In genomic region chr6:127464881-127465459, GRCh38 we compare ENCODE assay signal across 7 cellular contexts. TPM values are rescaled to one million over a fixed set of nuclear protein-coding genes. Genes with fewer than 3 reads are reported as not detected.
DNase-seq lines count a peak whose midpoint lies in the region; FAIRE-seq and TF ChIP-seq lines count a peak whose summit lies in the region.

No MANE protein-coding gene starts in this region.

- H3K79me2 ChIP-seq in MM.1S (ENCODE audit: low read length) = no peaks in the 10 kb centered on the region
- no peaks in the 10 kb centered on the region for H3K79me2 ChIP-seq in astrocyte (ENCODE audit: insufficient read depth, low read length)

- H3K9ac ChIP-seq in MM.1S (ENCODE audit: low read length) (no peak overlapping the region), astrocyte (ENCODE audit: low read length) (peak overlapping the region; percentile 59)

- H3K4me2 ChIP-seq in MM.1S (ENCODE audit: low read depth, low read length) (no peak overlapping the region), astrocyte (ENCODE audit: low read length) (peak overlapping the region; percentile 64)

- H3K4me3 ChIP-seq in GM12875 (ENCODE audit: low read depth, low read length) = no peak overlapping the region
- H3K4me3 ChIP-seq in MM.1S (ENCODE audit: low read length) = no peak overlapping the region
- no peak overlapping the region for H3K4me3 ChIP-seq in astrocyte (ENCODE audit: insufficient read depth, low read depth, low read length)
- no peak overlapping the region for H3K4me3 ChIP-seq in iPS DF 6.9 (ENCODE audit: low read length)
- no peak overlapping the region for H3K4me3 ChIP-seq in spleen

- H4K20me1 ChIP-seq in MM.1S (ENCODE audit: insufficient read depth, low read length) (no peaks in the 10 kb centered on the region), astrocyte (ENCODE audit: insufficient read depth, low read length) (peaks cover 7% of the 10 kb centered on the region)

- WGBS in iPS DF 6.9 (ENCODE audit: insufficient coverage, insufficient read length) = no CpG with 5 or more reads among the region's 3 CpGs
- 44 to 49% (median 45%) methylated on average over 3 of the region's 3 CpGs for WGBS in spleen, 5 donors

- intact Hi-C loops in spleen (cut with DNase I; ENCODE audit: low total_unique reads) = loop anchor here (10.0 kb wide), 1 partner anchor 80 kb away; no protein-coding TSS in a partner anchor

- H2AFZ ChIP-seq in MM.1S (ENCODE audit: low read length) = no peak overlapping the region
- H2AFZ ChIP-seq in astrocyte (ENCODE audit: low read depth, low read length) = no peak overlapping the region

- no peaks in the 10 kb centered on the region for H3K9me3 Mint-ChIP-seq in T-helper 2 cell treated with Interferon-gamma antibody and Interleukin-4, amounts not matched to agents 5 μg/mL and 100 μg/mL, for 36 hours
- H3K9me3 Mint-ChIP-seq in astrocyte (ENCODE audit: unreplicated experiment) = no peaks in the 10 kb centered on the region

- FAIRE-seq in astrocyte (lab: Jason Lieb, UNC) = peak; percentile 32

- no peak overlapping the region for H3K27ac ChIP-seq in MM.1S (ENCODE audit: low read length)
- H3K27ac ChIP-seq in astrocyte (ENCODE audit: low read depth, low read length) = peak overlapping the region; percentile 76
- H3K27ac ChIP-seq in iPS DF 6.9 (ENCODE audit: low read length) = no peak overlapping the region
- no peak overlapping the region for H3K27ac ChIP-seq in spleen

- no peaks in the 10 kb centered on the region for H3K9me3 ChIP-seq in MM.1S (replicated peaks; ENCODE audit: insufficient read depth, low read length)
- no peaks in the 10 kb centered on the region for H3K9me3 ChIP-seq in astrocyte (ENCODE audit: insufficient read depth, low read depth, low read length)
- no peaks in the 10 kb centered on the region for H3K9me3 ChIP-seq in iPS DF 6.9 (ENCODE audit: control insufficient read depth, insufficient read depth, low read length)
- H3K9me3 ChIP-seq in spleen = no peaks in the 10 kb centered on the region

- H3K36me3 Mint-ChIP-seq in T-helper 2 cell treated with Interferon-gamma antibody and Interleukin-4, amounts not matched to agents 5 μg/mL and 100 μg/mL, for 36 hours (ENCODE audit: low read depth) = peaks cover 5% of the 10 kb centered on the region
- H3K36me3 Mint-ChIP-seq in astrocyte (ENCODE audit: low read depth, unreplicated experiment) = peaks cover 4% of the 10 kb centered on the region

- H3K27ac Mint-ChIP-seq in T-helper 2 cell treated with Interferon-gamma antibody and Interleukin-4, amounts not matched to agents 5 μg/mL and 100 μg/mL, for 36 hours = no peak overlapping the region
- H3K27ac Mint-ChIP-seq in astrocyte (ENCODE audit: unreplicated experiment) = peak overlapping the region; percentile 47

- DNase-seq in HCEC 1CT (peak; percentile 66), MM.1S (peak; percentile 60), astrocyte (ENCODE audit: low read depth) (peak; percentile 51), iPS DF 6.9 (ENCODE audit: low read depth, low spot score) (peak; percentile 54), spleen (no peak)
- DNase-seq in T-helper 2 cell treated with Interferon-gamma antibody and Interleukin-4, amounts not matched to agents 5 μg/mL and 100 μg/mL, for 36 hours (ENCODE audit: low spot score) = peak; percentile 33

- no peaks in the 10 kb centered on the region for H3K4me1 ChIP-seq in MM.1S (ENCODE audit: low read length)
- H3K4me1 ChIP-seq in astrocyte (ENCODE audit: insufficient read depth, low read length) = peaks cover 20% of the 10 kb centered on the region
- H3K4me1 ChIP-seq in iPS DF 6.9 (ENCODE audit: control insufficient read depth, insufficient read depth, low read length) = no peaks in the 10 kb centered on the region
- H3K4me1 ChIP-seq in spleen = no peaks in the 10 kb centered on the region

- no peak for TF ChIP-seq POLR2A in spleen (IDR thresholded peaks at IDR 0.05)

- H3K27me3 Mint-ChIP-seq in T-helper 2 cell treated with Interferon-gamma antibody and Interleukin-4, amounts not matched to agents 5 μg/mL and 100 μg/mL, for 36 hours (ENCODE audit: low read depth) = no peaks in the 10 kb centered on the region
- H3K27me3 Mint-ChIP-seq in astrocyte (ENCODE audit: low read depth, unreplicated experiment) = no peaks in the 10 kb centered on the region

- no peaks in the 10 kb centered on the region for H3K36me3 ChIP-seq in MM.1S (replicated peaks; ENCODE audit: insufficient read depth, low read length)
- H3K36me3 ChIP-seq in astrocyte (ENCODE audit: insufficient read depth, low read length) = no peaks in the 10 kb centered on the region
- no peaks in the 10 kb centered on the region; the same call in 1 of the 2 replicates for H3K36me3 ChIP-seq in iPS DF 6.9 (ENCODE audit: control insufficient read depth, insufficient read depth, low read length)
- no peaks in the 10 kb centered on the region for H3K36me3 ChIP-seq in spleen

- peaks cover 18% of the 10 kb centered on the region for H3K4me1 Mint-ChIP-seq in T-helper 2 cell treated with Interferon-gamma antibody and Interleukin-4, amounts not matched to agents 5 μg/mL and 100 μg/mL, for 36 hours (ENCODE audit: low read depth)
- peaks cover 17% of the 10 kb centered on the region for H3K4me1 Mint-ChIP-seq in astrocyte (ENCODE audit: low read depth, unreplicated experiment)

- no peaks in the 10 kb centered on the region for H3K27me3 ChIP-seq in MM.1S (replicated peaks; ENCODE audit: insufficient read depth, low read length)
- H3K27me3 ChIP-seq in astrocyte (ENCODE audit: insufficient read depth, low read length) = no peaks in the 10 kb centered on the region
- no peaks in the 10 kb centered on the region for H3K27me3 ChIP-seq in iPS DF 6.9 (ENCODE audit: control insufficient read depth, insufficient read depth, low read length)
- no peaks in the 10 kb centered on the region for H3K27me3 ChIP-seq in spleen (replicated peaks in 1 of 7)

- TF ChIP-seq CTCF in GM12875 (IDR thresholded peaks at IDR 0.05; ENCODE audit: borderline replicate concordance, insufficient read depth, low read depth, low read length) (peak; percentile 76), MM.1S (IDR thresholded peaks at IDR 0.05; ENCODE audit: low read length) (peak; percentile 86), astrocyte (IDR thresholded peaks at IDR 0.05; ENCODE audit: insufficient read depth, low read depth, low read length) (peak; percentile 95), spleen (IDR thresholded peaks at IDR 0.05 in 8 of 11, conservative IDR thresholded peaks at IDR 0.05 in 3 of 11) (peak in 10 of 11 experiments; percentile 46 to 78 (median 66))

- no peak overlapping the region for H3K4me3 Mint-ChIP-seq in T-helper 2 cell treated with Interferon-gamma antibody and Interleukin-4, amounts not matched to agents 5 μg/mL and 100 μg/mL, for 36 hours
- no peak overlapping the region for H3K4me3 Mint-ChIP-seq in astrocyte (ENCODE audit: unreplicated experiment)

- no peaks in the 10 kb centered on the region for H3F3A ChIP-seq in MM.1S (ENCODE audit: insufficient read depth, low read length)

- no peaks in the 10 kb centered on the region for H3K9me2 ChIP-seq in MM.1S (replicated peaks; ENCODE audit: insufficient read depth, low read length)

RNA-seq across cellular contexts. Expression of gene KIAA0408, which starts 5.8 kb away (rescaled TPM):
- total RNA-seq in astrocyte = 17.5 and 19.6 TPM in 2 replicates
- 1 to 10 TPM; 2.4 to 6.6 (median 2.5) TPM for total RNA-seq in spleen
- polyA plus RNA-seq in spleen = 1 to 10 TPM in 2 of 3 donors, under 1 TPM in 1; 0.65 to 2.7 (median 1.1) TPM
